In genomic region chrX:17403231-17403691, GRCh38 we compare ENCODE assay signal across 20 cellular contexts. TPM values are rescaled to one million over a fixed set of nuclear protein-coding genes. Genes with fewer than 3 reads are reported as not detected.
DNase-seq lines count a peak whose midpoint lies in the region; ATAC-seq and TF ChIP-seq lines count a peak whose summit lies in the region.
"Had no signal": no experiment of that assay in that cellular context is flagged by ENCODE, and none has a peak within 500 bp of the region (broad histone marks: within the 10 kb centered on the region; RNA-seq: fewer than 3 reads in every experiment).

No MANE protein-coding gene starts in this region.

- peak overlapping the region; percentile 25 for H3K27ac ChIP-seq in mammary epithelial cell (ENCODE audit: insufficient read depth, low read depth, low read length)
- no peak overlapping the region for H3K27ac ChIP-seq in breast epithelium
- H3K27ac ChIP-seq in hepatocyte, result no peak overlapping the region
- peak overlapping the region; percentile 47 to 66 for H3K27ac ChIP-seq in tibial artery
- H3K27ac ChIP-seq: upper lobe of left lung, WERI-Rb-1 had no signal

- no peaks in the 10 kb centered on the region for H3K27me3 ChIP-seq in mammary epithelial cell (ENCODE audit: insufficient read depth, low read length)
- no peaks in the 10 kb centered on the region for H3K27me3 ChIP-seq in breast epithelium
- no peaks in the 10 kb centered on the region for H3K27me3 ChIP-seq in hepatocyte
- no peaks in the 10 kb centered on the region for H3K27me3 ChIP-seq in tibial artery
- H3K27me3 ChIP-seq: BE2C, upper lobe of left lung had no signal

- H3K79me2 ChIP-seq in mammary epithelial cell (ENCODE audit: insufficient read depth, low read length) (peaks cover 50% of the 10 kb centered on the region), hepatocyte (no peaks in the 10 kb centered on the region)

- no peak overlapping the region for H3K4me3 ChIP-seq in mammary epithelial cell (replicated peaks in 1 of 3; ENCODE audit: insufficient read depth in 1 of 3, low read depth in 2 of 3, low read length in 3 of 3)
- no peak overlapping the region for H3K4me3 ChIP-seq in breast epithelium
- no peak overlapping the region for H3K4me3 ChIP-seq in hepatocyte
- H3K4me3 ChIP-seq in tibial artery, result no peak overlapping the region
- H3K4me3 ChIP-seq: K562, upper lobe of left lung had no signal

- H3K4me1 ChIP-seq in mammary epithelial cell (ENCODE audit: insufficient read depth, low read length) (peaks cover 40% of the 10 kb centered on the region), breast epithelium (no peaks in the 10 kb centered on the region), hepatocyte (ENCODE audit: insufficient read depth) (no peaks in the 10 kb centered on the region), tibial artery (peaks cover 0 to 18% (median 2%) of the 10 kb centered on the region in 4 donors)
- H3K4me1 ChIP-seq: BE2C, upper lobe of left lung had no signal

- in situ Hi-C loops in mammary epithelial cell (cut with MboI; ENCODE audit: low sequenced_read_pairs in 2 of 2), result loop anchor here in 1 of 2 donors (25.0 kb wide), 1 partner anchor 184 kb away; no protein-coding TSS in a partner anchor

- H4K20me1 ChIP-seq in mammary epithelial cell (ENCODE audit: insufficient read depth, low read length), result no peaks in the 10 kb centered on the region
- H4K20me1 ChIP-seq in hepatocyte (ENCODE audit: insufficient read depth, poor library complexity, severe bottlenecking), result no peaks in the 10 kb centered on the region

- H3K9me3 ChIP-seq in mammary epithelial cell (replicated peaks; ENCODE audit: insufficient read depth, low read length) (peaks cover 5% of the 10 kb centered on the region), breast epithelium (no peaks in the 10 kb centered on the region), hepatocyte (ENCODE audit: low read depth) (no peaks in the 10 kb centered on the region), tibial artery (no peaks in the 10 kb centered on the region)
- H3K9me3 ChIP-seq: BE2C, upper lobe of left lung had no signal

- H2AFZ ChIP-seq in mammary epithelial cell (ENCODE audit: low read depth, low read length), result peak overlapping the region; percentile 22
- no peak overlapping the region for H2AFZ ChIP-seq in hepatocyte

- H3K4me2 ChIP-seq in mammary epithelial cell (ENCODE audit: insufficient read depth, low read depth, low read length) (no peak overlapping the region), hepatocyte (no peak overlapping the region)

- CTCF ChIA-PET in mammary epithelial cell (lab: Charles Lee; ENCODE audit: low non-redundant PET), result no interaction called here

- no peaks in the 10 kb centered on the region for H3K9me2 ChIP-seq in hepatocyte (replicated peaks; ENCODE audit: insufficient read depth)

- TF ChIP-seq CTCF in mammary epithelial cell (conservative IDR thresholded peaks at IDR 0.05 in 1 of 2, IDR thresholded peaks at IDR 0.05 in 1 of 2; ENCODE audit: extremely low read depth in 1 of 2, insufficient read depth in 1 of 2, low read depth in 1 of 2, low read length in 2 of 2) (no peak), breast epithelium (IDR thresholded peaks at IDR 0.05) (no peak), hepatocyte (IDR thresholded peaks at IDR 0.05; ENCODE audit: poor library complexity) (no peak), tibial artery (IDR thresholded peaks at IDR 0.05) (no peak)

- dilution Hi-C loops in mammary epithelial cell (cut with HindIII; ENCODE audit: low sequenced_read_pairs), result no loop called here

- intact Hi-C loops in mammary epithelial cell (cut with micrococcal nuclease), result no loop called here
- intact Hi-C loops in breast epithelium (cut with DNase I; ENCODE audit: low total_unique reads), result no loop called here
- intact Hi-C loops in tibial artery (cut with DNase I; ENCODE audit: low total_unique reads), result no loop called here

- ATAC-seq in HG03108 (IDR thresholded peaks at IDR 0.05; ENCODE audit: unreplicated experiment), result no peak
- ATAC-seq: K562 had no signal

- no peaks in the 10 kb centered on the region for H3K36me3 ChIP-seq in mammary epithelial cell (ENCODE audit: insufficient read depth, low read length)
- H3K36me3 ChIP-seq in breast epithelium, result no peaks in the 10 kb centered on the region
- no peaks in the 10 kb centered on the region for H3K36me3 ChIP-seq in hepatocyte (replicated peaks; ENCODE audit: insufficient read depth, low read depth)
- H3K36me3 ChIP-seq in tibial artery, result no peaks in the 10 kb centered on the region
- H3K36me3 ChIP-seq: BE2C, upper lobe of left lung, WERI-Rb-1 had no signal

- TF ChIP-seq POLR2A in breast epithelium (IDR thresholded peaks at IDR 0.05), result no peak

- H3K9ac ChIP-seq in mammary epithelial cell (ENCODE audit: insufficient read depth, low read length), result no peak overlapping the region

- DNase-seq in mammary epithelial cell (no peak), breast epithelium (ENCODE audit: low spot score in 2 of 2) (no peak), astrocyte of the hippocampus (ENCODE audit: low read depth, low spot score) (peak; percentile 68), hepatocyte (ENCODE audit: low spot score) (peak; percentile 4), tibial artery (no peak), NCI-H82 (lab: John Stamatoyannopoulos, UW) (no peak)
- DNase-seq in activated CD4-positive, CD25-positive, alpha-beta regulatory T cell (lab: John Stamatoyannopoulos, UW), result no peak
- DNase-seq: activated naive CD4-positive, alpha-beta T cell treated with anti-CD3 and anti-CD28 coated beads for 36 hours; BE2C; central memory CD4-positive, alpha-beta T cell; foreskin fibroblast; hippocampal formation; immature natural killer cell; MM.1S; NCI-H69; stimulated activated CD8-positive, alpha-beta memory T cell treated with anti-CD3 and anti-CD28 coated beads, Interleukin-4, amount 100 ng/mL, for 48 hours; WERI-Rb-1 had no signal

- WGBS in mammary epithelial cell (ENCODE audit: low coverage, missing lambda C conversion rate), result 6% methylated on average over 2 of the region's 2 CpGs
- 37% methylated on average over 2 of the region's 2 CpGs for WGBS in hepatocyte (ENCODE audit: low lambda C conversion rate, missing lambda C conversion rate)

- BruUV-seq in mammary epithelial cell (replicated peaks; lab: Mats Ljungman, UMichigan), result no TSS peak

RNA-seq across cellular contexts. Expression of gene NHS, which starts 28.3 kb away (rescaled TPM):
- total RNA-seq in mammary epithelial cell, result 10 to 100 TPM in 1 of 2 donors, 1 to 10 TPM in 1; 9.0 to 13.9 TPM
- polyA plus RNA-seq in mammary epithelial cell, result 2.2 TPM
- 7.6 TPM for polyA minus RNA-seq in mammary epithelial cell
- total RNA-seq in breast epithelium, result 10 to 100 TPM in 1 of 3 donors, 1 to 10 TPM in 2; 8.5 to 11.2 (median 8.8) TPM
- 2.7 and 3.1 TPM in 2 replicates for total RNA-seq in hepatocyte
- polyA plus RNA-seq in hepatocyte, result 0.35 and 1.2 TPM in 2 replicates
- polyA plus RNA-seq: K562 had no signal

Comparison
In these comparisons a context has a peak if more than half of its experiments do, and no peak if none do; other contexts are left out.
1. H3K27ac ChIP-seq: peak in mammary epithelial cell (single experiment) and tibial artery (2 of 2); none in breast epithelium (0 of 2) and hepatocyte (single experiment).
2. DNase-seq: peak in astrocyte of the hippocampus (single experiment) and hepatocyte (single experiment); none in mammary epithelial cell (single experiment), breast epithelium (0 of 2), tibial artery (0 of 2), NCI-H82 (single experiment) and activated CD4-positive, CD25-positive, alpha-beta regulatory T cell (0 of 4).